Comparison of ENCODE assay signal across 8 cellular contexts in the genomic region with DNA sequence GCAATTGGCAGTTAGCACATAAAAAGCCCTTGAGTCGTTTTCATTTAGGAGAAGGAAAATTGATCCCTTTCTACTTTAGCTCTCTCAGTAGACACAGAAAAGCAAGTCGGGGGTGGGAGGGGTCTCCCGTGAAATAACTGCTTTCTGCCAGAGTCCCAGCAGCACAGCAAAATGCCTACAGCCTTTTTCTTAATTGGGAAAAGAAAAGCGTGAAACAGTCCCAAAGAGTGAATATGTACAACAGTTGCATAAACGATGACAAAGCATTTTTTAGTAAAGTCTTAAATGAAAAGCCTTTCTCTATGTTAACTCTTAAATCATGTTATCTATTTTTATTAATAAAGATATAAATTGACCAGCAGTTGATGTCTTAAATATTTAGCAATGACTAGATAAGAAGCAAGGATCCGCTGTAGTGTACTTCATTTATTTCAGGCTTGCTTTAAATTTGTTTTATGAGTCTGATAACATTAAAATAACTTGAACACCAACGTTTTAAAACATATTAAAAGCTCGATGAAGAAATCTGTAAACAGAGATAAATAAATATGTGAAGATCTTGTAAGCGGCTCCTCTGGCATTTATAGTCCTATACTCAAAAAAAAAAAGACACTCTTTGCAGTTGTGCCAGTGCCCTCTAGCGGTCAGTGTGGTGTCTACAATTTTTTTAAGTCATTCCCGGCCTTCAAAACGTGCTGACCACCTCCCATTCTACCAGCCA. TPM values are rescaled to one million over a fixed set of nuclear protein-coding genes. Genes with fewer than 3 reads are reported as not detected.
A peak's percentile ranks its signal among the peaks of the same experiment; 100 is the strongest.
DNase-seq lines count a peak whose midpoint lies in the region; ATAC-seq and TF ChIP-seq lines count a peak whose summit lies in the region.

No MANE protein-coding gene starts in this region.

- TF ChIP-seq CTCF in endodermal cell (conservative IDR thresholded peaks at IDR 0.05) (peak; percentile 93), mucosa of descending colon (IDR thresholded peaks at IDR 0.05) (peak; percentile 47)

- H3K9me3 ChIP-seq in endodermal cell (ENCODE audit: control insufficient read depth, low read length) (no peaks in the 10 kb centered on the region), mucosa of descending colon (no peaks in the 10 kb centered on the region)

- H3K9ac ChIP-seq in endodermal cell (ENCODE audit: extremely low read depth, low read length, poor library complexity, severe bottlenecking), result no peak overlapping the region

- H3K4me1 ChIP-seq in endodermal cell (ENCODE audit: control insufficient read depth, insufficient read depth, low read length), result peaks cover 4% of the 10 kb centered on the region
- no peaks in the 10 kb centered on the region for H3K4me1 ChIP-seq in mucosa of descending colon (ENCODE audit: low read depth)

- H3K4me1 Mint-ChIP-seq in endodermal cell, result peaks cover 3% of the 10 kb centered on the region
- no peaks in the 10 kb centered on the region for H3K4me1 Mint-ChIP-seq in stimulated activated memory B cell treated with anti-CD40 and anti-IgM and Interleukin-4, amounts not matched to agents 10 μg/mL and 1 μg/mL and 100 μg/mL, for 72 hours

- 46 to 88% methylated on average over 1 to 10 of the region's 12 CpGs for WGBS in endodermal cell (ENCODE audit: insufficient coverage in 1 of 2, insufficient read length in 1 of 2), 2 experiments

- H3K36me3 ChIP-seq in endodermal cell (ENCODE audit: control insufficient read depth, insufficient read depth, low read length) (no peaks in the 10 kb centered on the region), mucosa of descending colon (ENCODE audit: low read depth) (no peaks in the 10 kb centered on the region)

- DNase-seq in GM03348 (ENCODE audit: low spot score) (peak; percentile 83), NCI-H510A (lab: John Stamatoyannopoulos, UW) (peak; percentile 30), endodermal cell (peak; percentile 85), mucosa of descending colon (peak in 2 of 3 donors; percentile 36 to 83)
- DNase-seq in activated CD4-positive, alpha-beta T cell treated with anti-CD3 and anti-CD28 coated beads, Interleukin-2, amount 50 U/mL, for 4 hours, result peak; percentile 24 to 41
- peak; percentile 13 to 34 for DNase-seq in stimulated activated CD8-positive, alpha-beta memory T cell treated with anti-CD3 and anti-CD28 coated beads, Interleukin-7, amount 100 ng/mL, for 4 hours (ENCODE audit: low read depth in 2 of 2)

- H3K9me3 Mint-ChIP-seq in endodermal cell, result no peaks in the 10 kb centered on the region
- H3K9me3 Mint-ChIP-seq in stimulated activated memory B cell treated with anti-CD40 and anti-IgM and Interleukin-4, amounts not matched to agents 10 μg/mL and 1 μg/mL and 100 μg/mL, for 72 hours, result no peaks in the 10 kb centered on the region

- no peak overlapping the region for H3K4me3 ChIP-seq in endodermal cell (ENCODE audit: low read length)
- no peak overlapping the region for H3K4me3 ChIP-seq in mucosa of descending colon

- no peak overlapping the region for H3K4me3 Mint-ChIP-seq in endodermal cell
- no peak overlapping the region for H3K4me3 Mint-ChIP-seq in stimulated activated memory B cell treated with anti-CD40 and anti-IgM and Interleukin-4, amounts not matched to agents 10 μg/mL and 1 μg/mL and 100 μg/mL, for 72 hours

- H3K27ac Mint-ChIP-seq in endodermal cell, result no peak overlapping the region
- H3K27ac Mint-ChIP-seq in stimulated activated memory B cell treated with anti-CD40 and anti-IgM and Interleukin-4, amounts not matched to agents 10 μg/mL and 1 μg/mL and 100 μg/mL, for 72 hours, result no peak overlapping the region

- no peaks in the 10 kb centered on the region for H3K27me3 ChIP-seq in endodermal cell (ENCODE audit: control insufficient read depth, insufficient read depth, low read length, poor library complexity, severe bottlenecking)

- no peaks in the 10 kb centered on the region for H3K27me3 Mint-ChIP-seq in endodermal cell (ENCODE audit: insufficient read depth)
- H3K27me3 Mint-ChIP-seq in stimulated activated memory B cell treated with anti-CD40 and anti-IgM and Interleukin-4, amounts not matched to agents 10 μg/mL and 1 μg/mL and 100 μg/mL, for 72 hours, result peaks cover 13% of the 10 kb centered on the region

- no peak overlapping the region for H3K27ac ChIP-seq in endodermal cell (ENCODE audit: low read depth, low read length)

- H3K36me3 Mint-ChIP-seq in endodermal cell (ENCODE audit: low read depth), result no peaks in the 10 kb centered on the region
- no peaks in the 10 kb centered on the region for H3K36me3 Mint-ChIP-seq in stimulated activated memory B cell treated with anti-CD40 and anti-IgM and Interleukin-4, amounts not matched to agents 10 μg/mL and 1 μg/mL and 100 μg/mL, for 72 hours

- intact Hi-C loops in mucosa of descending colon (cut with DNase I, micrococcal nuclease), result no loop called here

- ATAC-seq in HG03135 (IDR thresholded peaks at IDR 0.05; ENCODE audit: unreplicated experiment) (peak; percentile 66), mucosa of descending colon (peak; percentile 64)
- ATAC-seq in stimulated activated memory B cell treated with anti-CD40 and anti-IgM and Interleukin-4, amounts not matched to agents 10 μg/mL and 1 μg/mL and 100 μg/mL, for 72 hours, result no peak

RNA-seq across cellular contexts. Expression of gene ATIC, which starts 42.3 kb away (rescaled TPM):
- total RNA-seq in endodermal cell, result 100 to 1,000 TPM; 185 to 209 TPM
- polyA plus RNA-seq in endodermal cell (2013, experiment 1 of 2), result 122 TPM
- polyA plus RNA-seq in endodermal cell (2013, experiment 2 of 2), result 118 TPM
- 10 to 100 TPM; 73.8 to 91.2 (median 76.6) TPM for total RNA-seq in mucosa of descending colon

Comparison
In these comparisons a context has a peak if more than half of its experiments do, and no peak if none do; other contexts are left out.
1. DNase-seq: peak in every context shown above with its lines; median percentile 85 in endodermal cell; 83 in GM03348; 60 in mucosa of descending colon; 32 in activated CD4-positive, alpha-beta T cell treated with anti-CD3 and anti-CD28 coated beads, Interleukin-2, amount 50 U/mL, for 4 hours; 30 in NCI-H510A; 24 in stimulated activated CD8-positive, alpha-beta memory T cell treated with anti-CD3 and anti-CD28 coated beads, Interleukin-7, amount 100 ng/mL, for 4 hours.